8 cellular contexts compared by ENCODE assay signal in genomic region chr3:24680214-24680967, GRCh38.
DNase-seq lines count a peak whose midpoint lies in the region; ATAC-seq and TF ChIP-seq lines count a peak whose summit lies in the region.

No MANE protein-coding gene starts in this region.

- peak; percentile 98 for TF ChIP-seq CTCF in brain microvascular endothelial cell (IDR thresholded peaks at IDR 0.05; ENCODE audit: low read depth, low read length, missing control alignments)

- peak; percentile 35 for DNase-seq in GM03348 (ENCODE audit: low spot score)
- peak; percentile 60 for DNase-seq in RPMI8226
- peak; percentile 51 for DNase-seq in brain microvascular endothelial cell
- peak; percentile 28 for DNase-seq in kidney glomerular epithelial cell (lab: John Stamatoyannopoulos, UW)
- peak; percentile 50 for DNase-seq in stimulated activated CD4-positive, alpha-beta T cell treated with anti-CD3 and anti-CD28 coated beads, Interleukin-4, amount 100 ng/mL, for 1 hour
- no peak for DNase-seq in amniotic stem cell (lab: John Stamatoyannopoulos, UW)

- no peak overlapping the region for H3K4me3 ChIP-seq in brain microvascular endothelial cell (ENCODE audit: low read depth, low read length)

- H3K36me3 ChIP-seq in brain microvascular endothelial cell (replicated peaks) = no peaks in the 10 kb centered on the region

- H3K27ac ChIP-seq in brain microvascular endothelial cell = no peak overlapping the region

- H3K27me3 ChIP-seq in brain microvascular endothelial cell (replicated peaks) = no peaks in the 10 kb centered on the region

- peak; percentile 77 for ATAC-seq in GM21367 (IDR thresholded peaks at IDR 0.05; ENCODE audit: unreplicated experiment)
- peak; percentile 45 for ATAC-seq in HG03469 (IDR thresholded peaks at IDR 0.05; ENCODE audit: unreplicated experiment)

- in situ Hi-C loops in brain microvascular endothelial cell (cut with HindIII; ENCODE audit: low pct_ligation_motif_present, low sequenced_read_pairs) = loop anchor here (25.0 kb wide), 1 partner anchor 418 kb away; no protein-coding TSS in a partner anchor
